25 cellular contexts compared by ENCODE assay signal in the genomic region with DNA sequence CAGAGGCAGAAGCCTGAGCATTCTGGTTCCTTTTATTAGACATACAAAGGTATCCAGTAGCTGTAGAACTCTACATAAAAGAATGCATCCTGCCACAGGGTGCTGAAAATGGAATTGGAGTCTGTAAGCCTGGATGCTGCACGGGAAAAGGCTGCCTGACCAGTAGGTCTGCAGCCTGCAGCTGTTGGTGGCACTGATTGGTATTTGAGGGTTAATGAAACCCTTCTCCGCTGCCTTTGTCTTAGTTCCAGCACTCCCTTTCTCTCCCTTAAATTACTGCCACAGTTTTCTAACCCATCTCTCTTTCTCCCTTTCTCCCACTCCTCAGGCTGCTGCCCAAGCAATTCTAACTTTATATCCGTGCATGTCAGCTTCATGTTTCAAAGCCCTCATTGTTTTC.
"Had no signal": no experiment of that assay in that cellular context is flagged by ENCODE, and none has a peak within 500 bp of the region (broad histone marks: within the 10 kb centered on the region; RNA-seq: fewer than 3 reads in every experiment).

No MANE protein-coding gene starts in this region.

- H3K9me3 Mint-ChIP-seq: activated T-helper 2 cell treated with anti-CD3 and anti-CD28 coated beads, Interferon-gamma antibody, Interleukin-2, Interleukin-4, amounts not matched to agents 10 μg/mL and 5 μg/mL and 100 μg/mL, durations not matched to agents 14 hours and 24 hours and 36 hours had no signal

- DNase-seq: activated CD4-positive, alpha-beta T cell treated with anti-CD3 and anti-CD28 coated beads for 4 hours; activated CD8-positive, alpha-beta memory T cell treated with anti-CD3 and anti-CD28 coated beads, Interleukin-2, amount 50 U/mL, for 4 hours; activated CD8-positive, alpha-beta T cell treated with anti-CD3 and anti-CD28 coated beads for 36 hours; activated gamma-delta T cell treated with Interleukin-2 at 50 U/mL for 16 hours; activated naive CD4-positive, alpha-beta T cell treated with anti-CD3 and anti-CD28 coated beads, Interleukin-2, amount 10 ng/mL, durations not matched to agents 7 days and 5 days; activated naive CD8-positive, alpha-beta T cell treated with anti-CD3 and anti-CD28 coated beads for 36 hours; activated T-cell treated with anti-CD3 and anti-CD28 coated beads, Interleukin-2, amount 50 U/mL, for 72 hours; central memory CD4-positive, alpha-beta T cell; Kasumi-1; KBM-7; NCI-H1048; NCI-H146; NCI-H187 treated with DMSO at 0.1 percent for 48 hours; NCI-H2081 treated with DMSO at 0.1 percent for 48 hours; NCI-H2171; NCI-H2227 treated with DMSO at 0.1 percent for 48 hours; NCI-H446 treated with DMSO at 0.1 percent for 48 hours; NCI-H524 treated with DMSO at 0.1 percent for 48 hours; NCI-H82; SIG-M5; T-helper 1 cell had no signal

- H3K36me3 ChIP-seq: breast epithelium had no signal

- H3K4me3 Mint-ChIP-seq: activated CD8-positive, alpha-beta T cell treated with anti-CD3 and anti-CD28 coated beads for 36 hours; activated naive CD4-positive, alpha-beta T cell treated with anti-CD3 and anti-CD28 coated beads, Interleukin-2, amount 10 ng/mL, durations not matched to agents 7 days and 5 days; activated naive CD8-positive, alpha-beta T cell treated with anti-CD3 and anti-CD28 coated beads for 36 hours; activated T-cell treated with anti-CD3 and anti-CD28 coated beads, Interleukin-2, amount 50 U/mL, for 72 hours had no signal

- H3K36me3 Mint-ChIP-seq: activated naive CD4-positive, alpha-beta T cell treated with anti-CD3 and anti-CD28 coated beads, Interleukin-2, amount 10 ng/mL, durations not matched to agents 7 days and 5 days; activated naive CD8-positive, alpha-beta T cell treated with anti-CD3 and anti-CD28 coated beads for 36 hours had no signal

- H3K27me3 ChIP-seq: breast epithelium had no signal

- H3K4me1 Mint-ChIP-seq: activated naive CD4-positive, alpha-beta T cell treated with anti-CD3 and anti-CD28 coated beads, Interleukin-2, amount 10 ng/mL, durations not matched to agents 7 days and 5 days; activated naive CD8-positive, alpha-beta T cell treated with anti-CD3 and anti-CD28 coated beads for 36 hours had no signal

- H3K27ac Mint-ChIP-seq: activated CD8-positive, alpha-beta T cell treated with anti-CD3 and anti-CD28 coated beads for 36 hours; activated naive CD4-positive, alpha-beta T cell treated with anti-CD3 and anti-CD28 coated beads, Interleukin-2, amount 10 ng/mL, durations not matched to agents 7 days and 5 days; activated naive CD8-positive, alpha-beta T cell treated with anti-CD3 and anti-CD28 coated beads for 36 hours; activated T-cell treated with anti-CD3 and anti-CD28 coated beads, Interleukin-2, amount 50 U/mL, for 72 hours; activated T-helper 2 cell treated with anti-CD3 and anti-CD28 coated beads, Interferon-gamma antibody, Interleukin-2, Interleukin-4, amounts not matched to agents 10 μg/mL and 5 μg/mL and 100 μg/mL, durations not matched to agents 14 hours and 24 hours and 36 hours had no signal

- H3K4me1 ChIP-seq: breast epithelium had no signal

- H3K27ac ChIP-seq: breast epithelium, SK-N-MC, VCaP had no signal

- H3K9me3 ChIP-seq: breast epithelium had no signal

- H3K4me3 ChIP-seq: breast epithelium, SK-N-MC had no signal

- H3K27me3 Mint-ChIP-seq: activated CD8-positive, alpha-beta T cell treated with anti-CD3 and anti-CD28 coated beads for 36 hours; activated naive CD4-positive, alpha-beta T cell treated with anti-CD3 and anti-CD28 coated beads, Interleukin-2, amount 10 ng/mL, durations not matched to agents 7 days and 5 days; activated naive CD8-positive, alpha-beta T cell treated with anti-CD3 and anti-CD28 coated beads for 36 hours had no signal
